Comparison of ENCODE assay signal across 1 cellular context in genomic region chr10:102641398-102641797, GRCh38.
TF ChIP-seq lines count a peak whose summit lies in the region.

No MANE protein-coding gene starts in this region.

TF ChIP-seq in HepG2, 621 proteins besides CTCF, POLR2A, EP300 and RAD21 (continued from another document):
- TF ChIP-seq ZNF407 (CRISPR knock-in tag; IDR thresholded peaks at IDR 0.05; ENCODE audit: not compliant biosample characterization) (no peak), NFIC (IDR thresholded peaks at IDR 0.05; ENCODE audit: low read length) (no peak; the same call in 1 of the 2 replicates), GATA4 (IDR thresholded peaks at IDR 0.05; ENCODE audit: borderline replicate concordance, low read depth) (no peak), ZSCAN25 (CRISPR knock-in tag; IDR thresholded peaks at IDR 0.05) (no peak), PRDM15 (CRISPR knock-in tag; IDR thresholded peaks at IDR 0.05) (no peak), PTBP1 (IDR thresholded peaks at IDR 0.05; ENCODE audit: low read depth, low read length, poor library complexity, severe bottlenecking) (no peak), ZNF382 (CRISPR knock-in tag; IDR thresholded peaks at IDR 0.05; ENCODE audit: borderline replicate concordance) (no peak), ZNF350 (CRISPR knock-in tag; IDR thresholded peaks at IDR 0.05; ENCODE audit: borderline replicate concordance, low read depth) (no peak), ZSCAN22 (CRISPR knock-in tag; IDR thresholded peaks at IDR 0.05) (no peak), ZNF720 (CRISPR knock-in tag; IDR thresholded peaks at IDR 0.05) (no peak), ZMYM4 (CRISPR knock-in tag; IDR thresholded peaks at IDR 0.05) (no peak), FOXA3 (CRISPR knock-in tag; IDR thresholded peaks at IDR 0.05) (no peak), ZNF776 (CRISPR knock-in tag; IDR thresholded peaks at IDR 0.05) (no peak), ZNF790 (CRISPR knock-in tag; IDR thresholded peaks at IDR 0.05; ENCODE audit: borderline replicate concordance) (no peak), MXD3 (CRISPR knock-in tag; IDR thresholded peaks at IDR 0.05) (0 out of 2 replicates have a peak, but pooled peaks have one; percentile 2), PRDM10 (CRISPR knock-in tag; IDR thresholded peaks at IDR 0.05; ENCODE audit: low read depth) (0 out of 2 replicates have a peak, but pooled peaks have one; percentile 12), MZF1 (CRISPR knock-in tag; IDR thresholded peaks at IDR 0.05; ENCODE audit: borderline replicate concordance) (no peak), SOX6 (IDR thresholded peaks at IDR 0.05) (no peak), SOX6 (CRISPR knock-in tag; IDR thresholded peaks at IDR 0.05) (no peak; the same call in 1 of the 2 replicates), MYNN (CRISPR knock-in tag; IDR thresholded peaks at IDR 0.05; ENCODE audit: low read depth) (0 out of 2 replicates have a peak, but pooled peaks have one; percentile 7), SSRP1 (CRISPR knock-in tag; IDR thresholded peaks at IDR 0.05) (0 out of 2 replicates have a peak, but pooled peaks have one; percentile 15), JARID2 (CRISPR knock-in tag; IDR thresholded peaks at IDR 0.05; ENCODE audit: insufficient replicate concordance) (no peak), ZFP1 (CRISPR knock-in tag; IDR thresholded peaks at IDR 0.05) (0 out of 2 replicates have a peak, but pooled peaks have one; percentile 27), ZNF224 (CRISPR knock-in tag; IDR thresholded peaks at IDR 0.05) (no peak), ZNF713 (CRISPR knock-in tag; IDR thresholded peaks at IDR 0.05) (no peak), SNAI1 (CRISPR knock-in tag; IDR thresholded peaks at IDR 0.05; ENCODE audit: borderline replicate concordance) (no peak), ZNF549 (CRISPR knock-in tag; IDR thresholded peaks at IDR 0.05) (no peak), HOXD1 (CRISPR knock-in tag; IDR thresholded peaks at IDR 0.05) (no peak), ZNF281 (CRISPR knock-in tag; IDR thresholded peaks at IDR 0.05; ENCODE audit: borderline replicate concordance) (peak; percentile 15; the same call in 1 of the 2 replicates), ZMAT3 (CRISPR knock-in tag; conservative IDR thresholded peaks at IDR 0.05) (no peak), GTF3A (CRISPR knock-in tag; conservative IDR thresholded peaks at IDR 0.05) (no peak), HDAC1 (CRISPR knock-in tag; IDR thresholded peaks at IDR 0.05) (peak; percentile 20; the same call in 1 of the 2 replicates), ZNF792 (CRISPR knock-in tag; IDR thresholded peaks at IDR 0.05) (no peak), SIN3A (IDR thresholded peaks at IDR 0.05; ENCODE audit: borderline replicate concordance, low read depth, low read length) (0 out of 2 replicates have a peak, but pooled peaks have one; percentile 16), NFATC3 (CRISPR knock-in tag; IDR thresholded peaks at IDR 0.05) (no peak), ZBTB20 (CRISPR knock-in tag; IDR thresholded peaks at IDR 0.05; ENCODE audit: borderline replicate concordance, low read depth) (no peak), ZNF512 (CRISPR knock-in tag; IDR thresholded peaks at IDR 0.05) (no peak), ZNF589 (CRISPR knock-in tag; conservative IDR thresholded peaks at IDR 0.05) (no peak), YEATS2 (CRISPR knock-in tag; IDR thresholded peaks at IDR 0.05; ENCODE audit: borderline replicate concordance) (no peak), HNRNPL (IDR thresholded peaks at IDR 0.05; ENCODE audit: low read depth, low read length) (no peak)
